11 cellular contexts compared by ENCODE assay signal in the genomic region with DNA sequence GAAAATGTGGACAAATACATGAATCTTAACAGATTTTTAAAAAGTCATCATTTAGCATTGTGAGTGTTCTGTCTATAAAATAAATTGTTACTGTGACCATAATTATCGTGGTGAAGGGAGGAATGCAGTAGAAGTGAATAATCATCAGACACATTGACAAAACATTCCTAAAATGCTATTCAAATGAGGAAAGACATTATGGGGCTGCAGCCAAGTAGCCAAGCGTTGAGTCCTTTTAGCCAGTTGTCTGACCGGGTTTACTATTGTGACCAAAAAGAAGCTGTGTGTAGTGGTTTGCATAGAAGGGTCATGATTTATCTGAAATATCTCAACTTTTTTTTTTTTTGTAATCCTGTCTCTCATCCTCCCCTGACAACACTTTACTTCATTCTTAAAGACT. TPM values are rescaled to one million over a fixed set of nuclear protein-coding genes. Genes with fewer than 3 reads are reported as not detected.
A peak's percentile ranks its signal among the peaks of the same experiment; 100 is the strongest.
DNase-seq lines count a peak whose midpoint lies in the region; ATAC-seq, FAIRE-seq and TF ChIP-seq lines count a peak whose summit lies in the region.
"Had no signal": no experiment of that assay in that cellular context is flagged by ENCODE, and none has a peak within 500 bp of the region (broad histone marks: within the 10 kb centered on the region; RNA-seq: fewer than 3 reads in every experiment).

No MANE protein-coding gene starts in this region.

- no peak for TF ChIP-seq CTCF in A549 (IDR thresholded peaks at IDR 0.05)
- TF ChIP-seq CTCF in HepG2 (CRISPR knock-in tag; IDR thresholded peaks at IDR 0.05): no peak

- no peak for TF ChIP-seq EP300 in A549 (IDR thresholded peaks at IDR 0.05)
- TF ChIP-seq EP300 in HepG2 (IDR thresholded peaks at IDR 0.05; ENCODE audit: low read depth in 2 of 2, low read length in 2 of 2): no peak
- TF ChIP-seq EP300 in HepG2 (CRISPR knock-in tag; IDR thresholded peaks at IDR 0.05; ENCODE audit: borderline replicate concordance): no peak

- peak overlapping the region; percentile 65 for H3K9ac ChIP-seq in HUES64 (ENCODE audit: low read depth, low read length)
- no peak overlapping the region for H3K9ac ChIP-seq in HepG2 (ENCODE audit: insufficient read depth, low read depth, low read length)
- H3K9ac ChIP-seq: BLaER1 had no signal

- no peak overlapping the region for H2AFZ ChIP-seq in HepG2 (ENCODE audit: low read length)

- peaks cover 71% of the 10 kb centered on the region for H4K20me1 ChIP-seq in HepG2 (ENCODE audit: insufficient read depth, low read length)
- H4K20me1 ChIP-seq: BLaER1 had no signal

- no peaks in the 10 kb centered on the region for H3K36me3 Mint-ChIP-seq in T-helper 2 cell treated with Interferon-gamma antibody and Interleukin-4, amounts not matched to agents 5 μg/mL and 100 μg/mL, for 36 hours (ENCODE audit: low read depth)
- no peaks in the 10 kb centered on the region for H3K36me3 Mint-ChIP-seq in effector memory CD8-positive, alpha-beta T cell (ENCODE audit: insufficient read depth)
- H3K36me3 Mint-ChIP-seq in T-helper 17 cell (ENCODE audit: low read depth): no peaks in the 10 kb centered on the region

- no peaks in the 10 kb centered on the region for H3K9me3 ChIP-seq in A549
- no peaks in the 10 kb centered on the region for H3K9me3 ChIP-seq in HUES64 (ENCODE audit: insufficient read depth, low read depth, low read length)
- H3K9me3 ChIP-seq in HepG2 (ENCODE audit: low read length): no peaks in the 10 kb centered on the region
- H3K9me3 ChIP-seq in T-helper 17 cell (ENCODE audit: control insufficient read depth, low read length, poor library complexity, severe bottlenecking): no peaks in the 10 kb centered on the region
- H3K9me3 ChIP-seq: BLaER1, tibial artery had no signal

- no peaks in the 10 kb centered on the region for H3K36me3 ChIP-seq in HUES64 (ENCODE audit: insufficient read depth, low read length)
- no peaks in the 10 kb centered on the region; a peak in 1 of 5 replicates for H3K36me3 ChIP-seq in HepG2 (replicated peaks in 1 of 2; ENCODE audit: control insufficient read depth in 1 of 2, insufficient read depth in 2 of 2, low read length in 2 of 2)
- H3K36me3 ChIP-seq: BLaER1, tibial artery had no signal

- no peak for TF ChIP-seq RAD21 in A549 (conservative IDR thresholded peaks at IDR 0.05 in 1 of 2, IDR thresholded peaks at IDR 0.05 in 1 of 2)
- no peak for TF ChIP-seq RAD21 in HepG2 (CRISPR knock-in tag; IDR thresholded peaks at IDR 0.05)

- intact Hi-C loops in HepG2 (cut with micrococcal nuclease; ENCODE audit: unreplicated experiment): no loop called here

- H3K79me2 ChIP-seq in HepG2 (ENCODE audit: insufficient read depth, low read length): peaks cover 97% of the 10 kb centered on the region

- H3K4me1 ChIP-seq in A549: peaks cover 18% of the 10 kb centered on the region
- H3K4me1 ChIP-seq in HUES64 (ENCODE audit: insufficient read depth, low read length): peaks cover 40% of the 10 kb centered on the region
- H3K4me1 ChIP-seq in HepG2 (ENCODE audit: insufficient read depth, low read length): peaks cover 69% of the 10 kb centered on the region
- H3K4me1 ChIP-seq: BLaER1 had no signal

- in situ Hi-C loops in HepG2 (cut with HindIII; ENCODE audit: extremely low pct_ligation_motif_present, low pct_unique_long_range_greater_than_20kb): no loop called here

- no peaks in the 10 kb centered on the region for H3K27me3 ChIP-seq in HUES64 (ENCODE audit: insufficient read depth, low read length)
- H3K27me3 ChIP-seq in HepG2 (ENCODE audit: control insufficient read depth in 1 of 2, insufficient read depth in 2 of 2, low read length in 2 of 2): no peaks in the 10 kb centered on the region
- H3K27me3 ChIP-seq: BLaER1, tibial artery had no signal

- H3K27ac ChIP-seq in A549 (peak overlapping the region in 1 of 2 experiments; percentile 46; a peak in 2 of 6 replicates), HUES64 (ENCODE audit: low read depth, low read length) (peak overlapping the region; percentile 88), HepG2 (ENCODE audit: extremely low read length, insufficient read depth, low read length) (peak overlapping the region; percentile 18)
- H3K27ac ChIP-seq: BLaER1, tibial artery had no signal

- H3K9me3 Mint-ChIP-seq in T-helper 2 cell treated with Interferon-gamma antibody and Interleukin-4, amounts not matched to agents 5 μg/mL and 100 μg/mL, for 36 hours: no peaks in the 10 kb centered on the region
- no peaks in the 10 kb centered on the region for H3K9me3 Mint-ChIP-seq in effector memory CD8-positive, alpha-beta T cell

- CTCF ChIA-PET in A549 (lab: Yijun Ruan, JAX) (no interaction called here), HepG2 (lab: Yijun Ruan, JAX; ENCODE audit: low intra/inter-chr PET ratio, low total read pairs) (no interaction called here)

- TF ChIP-seq POLR2A in A549 (IDR thresholded peaks at IDR 0.05; ENCODE audit: low read length) (no peak), HepG2 (IDR thresholded peaks at IDR 0.05; ENCODE audit: insufficient read depth in 1 of 2, low read depth in 2 of 2, low read length in 2 of 2) (no peak)

- H3K4me3 Mint-ChIP-seq in T-helper 2 cell treated with Interferon-gamma antibody and Interleukin-4, amounts not matched to agents 5 μg/mL and 100 μg/mL, for 36 hours: no peak overlapping the region
- no peak overlapping the region for H3K4me3 Mint-ChIP-seq in effector memory CD8-positive, alpha-beta T cell
- no peak overlapping the region for H3K4me3 Mint-ChIP-seq in T-helper 17 cell

- no peak overlapping the region for H3K27ac Mint-ChIP-seq in T-helper 2 cell treated with Interferon-gamma antibody and Interleukin-4, amounts not matched to agents 5 μg/mL and 100 μg/mL, for 36 hours
- no peak overlapping the region for H3K27ac Mint-ChIP-seq in effector memory CD8-positive, alpha-beta T cell
- no peak overlapping the region for H3K27ac Mint-ChIP-seq in T-helper 17 cell

- DNase-seq in A549 (ENCODE audit: low read depth in 1 of 2, low spot score in 1 of 2): no peak
- DNase-seq in dermis microvascular lymphatic vessel endothelial cell (ENCODE audit: low read depth in 2 of 2): peak; percentile 36 to 67
- DNase-seq in HepG2 (ENCODE audit: low spot score): no peak
- no peak for DNase-seq in T-helper 2 cell treated with Interferon-gamma antibody and Interleukin-4, amounts not matched to agents 5 μg/mL and 100 μg/mL, for 36 hours (ENCODE audit: low spot score)
- DNase-seq in effector memory CD8-positive, alpha-beta T cell: no peak
- DNase-seq in T-helper 17 cell: no peak
- DNase-seq: tibial artery had no signal

- FAIRE-seq in A549 (lab: Jason Lieb, UNC) (no peak), HepG2 (lab: Jason Lieb, UNC) (no peak)
- FAIRE-seq: frontal cortex had no signal

- H3K4me3 ChIP-seq in A549 (no peak overlapping the region), HUES64 (ENCODE audit: low read length) (peak overlapping the region; percentile 22), HepG2 (replicated peaks in 1 of 3; ENCODE audit: insufficient read depth in 1 of 3, low read depth in 2 of 3, low read length in 3 of 3) (no peak overlapping the region)
- H3K4me3 ChIP-seq: BLaER1, tibial artery had no signal

- H3K4me2 ChIP-seq in A549 (peak overlapping the region; percentile 45), HepG2 (ENCODE audit: low read depth, low read length) (no peak overlapping the region)
- H3K4me2 ChIP-seq: BLaER1 had no signal

- WGBS in A549 (ENCODE audit: missing lambda C conversion rate): 5% methylated on average over 3 of the region's 3 CpGs
- 5% methylated on average over 2 of the region's 3 CpGs for WGBS in HUES64
- 55% methylated on average over 3 of the region's 3 CpGs for WGBS in HepG2 (ENCODE audit: low lambda C conversion rate)

- ATAC-seq in A549 (peak in 1 of 2 experiments; percentile 79; a peak in 4 of 6 replicates), HepG2 (peak; percentile 53), GM21381 (IDR thresholded peaks at IDR 0.05; ENCODE audit: unreplicated experiment) (no peak), T-helper 17 cell (no peak)
- no peak for ATAC-seq in effector memory CD8-positive, alpha-beta T cell (replicated peaks)

- BruUV-seq in HepG2 (replicated peaks; lab: Mats Ljungman, UMichigan): no TSS peak

- POLR2A ChIA-PET in A549 (lab: Yijun Ruan, JAX): interaction anchor here (0.7 kb wide), 1 partner anchor 20 kb away, joined by 5 read pairs; a partner anchor contains a TSS
- POLR2A ChIA-PET in HepG2 (lab: Yijun Ruan, JAX): interaction anchor here (1.1 kb wide), 1 partner anchor 20 kb away, joined by 3 read pairs; no protein-coding TSS in a partner anchor

- no peaks in the 10 kb centered on the region for H3K4me1 Mint-ChIP-seq in T-helper 2 cell treated with Interferon-gamma antibody and Interleukin-4, amounts not matched to agents 5 μg/mL and 100 μg/mL, for 36 hours (ENCODE audit: low read depth)
- no peaks in the 10 kb centered on the region for H3K4me1 Mint-ChIP-seq in effector memory CD8-positive, alpha-beta T cell (ENCODE audit: low read depth in 2 of 2)
- peaks cover 17% of the 10 kb centered on the region for H3K4me1 Mint-ChIP-seq in T-helper 17 cell

- peaks cover 10% of the 10 kb centered on the region for H3K27me3 Mint-ChIP-seq in T-helper 2 cell treated with Interferon-gamma antibody and Interleukin-4, amounts not matched to agents 5 μg/mL and 100 μg/mL, for 36 hours (ENCODE audit: low read depth)
- no peaks in the 10 kb centered on the region for H3K27me3 Mint-ChIP-seq in effector memory CD8-positive, alpha-beta T cell
- peaks cover 12% of the 10 kb centered on the region for H3K27me3 Mint-ChIP-seq in T-helper 17 cell

RNA-seq across cellular contexts. Expression of a gene that starts 19.5 kb away (rescaled TPM):
- polyA plus RNA-seq in A549 (2011; rRNA removed) (22.5 and 26.9 TPM in 2 replicates), A549 (2017; fragmentation: RNase III; extraction: RNeasy Plus Mini Kit Qiagen cat#74134 plus additional on column Dnase treatment) (14.9 to 16.2 TPM (median 15.3 TPM) in 3 replicates), HepG2 (2011; rRNA removed) (39.9 and 50.1 TPM in 2 replicates)
- 9.2 and 9.9 TPM in 2 replicates for polyA plus RNA-seq in A549 (2012; cell fraction: cytosol; rRNA removed)
- polyA plus RNA-seq in A549 (2012; cell fraction: nucleus; rRNA removed): 7.1 and 10.2 TPM in 2 replicates
- polyA minus RNA-seq in A549 (2011; rRNA and poly(A)+ RNA removed): 16.3 and 18.3 TPM in 2 replicates
- polyA plus RNA-seq in HUES64 (2013, experiment 1 of 2): 31.1 TPM
- 37.0 TPM for polyA plus RNA-seq in HUES64 (2013, experiment 2 of 2)
- total RNA-seq in dermis microvascular lymphatic vessel endothelial cell (20.3 and 26.0 TPM in 2 replicates), HepG2 (2016; rRNA removed; fragmentation: Illumina TruSeq; extraction: Trizol) (40.0 and 44.6 TPM in 2 replicates), T-helper 17 cell (1 to 10 TPM; 5.8 to 6.3 TPM)
- total RNA-seq in HepG2 (2016; cell fraction: cytosol; rRNA removed; fragmentation: Illumina TruSeq; extraction: Trizol; ENCODE audit: low read depth): 9.4 and 9.9 TPM in 2 replicates
- total RNA-seq in HepG2 (2016; cell fraction: insoluble cytoplasmic fraction; rRNA removed; fragmentation: Illumina TruSeq; extraction: Trizol): 39.3 and 44.7 TPM in 2 replicates
- 20.4 and 25.6 TPM in 2 replicates for total RNA-seq in HepG2 (2016; cell fraction: membrane; rRNA removed; fragmentation: Illumina TruSeq; extraction: Trizol)
- 53.6 and 60.5 TPM in 2 replicates for total RNA-seq in HepG2 (2016; cell fraction: nucleus; rRNA removed; fragmentation: Illumina TruSeq; extraction: Trizol)
- polyA plus RNA-seq in HepG2 (2011; cell fraction: cytosol; rRNA removed): 28.1 and 30.9 TPM in 2 replicates
- polyA plus RNA-seq in HepG2 (2011; cell fraction: nucleus; rRNA removed): 89.9 and 101 TPM in 2 replicates
- 43.9 and 54.9 TPM in 2 replicates for polyA plus RNA-seq in HepG2 (2012)
- polyA plus RNA-seq in HepG2 (2016; cell fraction: cytosol; fragmentation: Illumina TruSeq; extraction: Trizol; ENCODE audit: low read depth): 0.82 and 1.0 TPM in 2 replicates
- polyA plus RNA-seq in HepG2 (2016; cell fraction: insoluble cytoplasmic fraction; fragmentation: Illumina TruSeq; extraction: Trizol; ENCODE audit: low read depth): 26.2 and 27.1 TPM in 2 replicates
- polyA plus RNA-seq in HepG2 (2016; cell fraction: membrane; fragmentation: Illumina TruSeq; extraction: Trizol; ENCODE audit: low read depth): 5.2 and 6.2 TPM in 2 replicates
- 41.4 and 50.5 TPM in 2 replicates for polyA plus RNA-seq in HepG2 (2016; cell fraction: nucleus; fragmentation: Illumina TruSeq; extraction: Trizol; ENCODE audit: insufficient read depth, low read depth)
- 11.7 and 43.0 TPM in 2 replicates for polyA minus RNA-seq in HepG2 (2011; rRNA and poly(A)+ RNA removed; ENCODE audit: low replicate concordance)
- polyA minus RNA-seq in HepG2 (2011; cell fraction: cytosol; rRNA and poly(A)+ RNA removed): 33.9 and 36.8 TPM in 2 replicates
- polyA minus RNA-seq in HepG2 (2011; cell fraction: nucleus; rRNA and poly(A)+ RNA removed): 200 and 232 TPM in 2 replicates

Comparison
In these comparisons a context has a peak if more than half of its experiments do, and no peak if none do; other contexts are left out.
1. DNase-seq: peak in dermis microvascular lymphatic vessel endothelial cell (2 of 2); none in A549 (0 of 2), HepG2 (single experiment), T-helper 2 cell treated with Interferon-gamma antibody and Interleukin-4, amounts not matched to agents 5 μg/mL and 100 μg/mL, for 36 hours (single experiment), effector memory CD8-positive, alpha-beta T cell (0 of 3) and T-helper 17 cell (0 of 3).